10 cellular contexts compared by ENCODE assay signal in the genomic region with DNA sequence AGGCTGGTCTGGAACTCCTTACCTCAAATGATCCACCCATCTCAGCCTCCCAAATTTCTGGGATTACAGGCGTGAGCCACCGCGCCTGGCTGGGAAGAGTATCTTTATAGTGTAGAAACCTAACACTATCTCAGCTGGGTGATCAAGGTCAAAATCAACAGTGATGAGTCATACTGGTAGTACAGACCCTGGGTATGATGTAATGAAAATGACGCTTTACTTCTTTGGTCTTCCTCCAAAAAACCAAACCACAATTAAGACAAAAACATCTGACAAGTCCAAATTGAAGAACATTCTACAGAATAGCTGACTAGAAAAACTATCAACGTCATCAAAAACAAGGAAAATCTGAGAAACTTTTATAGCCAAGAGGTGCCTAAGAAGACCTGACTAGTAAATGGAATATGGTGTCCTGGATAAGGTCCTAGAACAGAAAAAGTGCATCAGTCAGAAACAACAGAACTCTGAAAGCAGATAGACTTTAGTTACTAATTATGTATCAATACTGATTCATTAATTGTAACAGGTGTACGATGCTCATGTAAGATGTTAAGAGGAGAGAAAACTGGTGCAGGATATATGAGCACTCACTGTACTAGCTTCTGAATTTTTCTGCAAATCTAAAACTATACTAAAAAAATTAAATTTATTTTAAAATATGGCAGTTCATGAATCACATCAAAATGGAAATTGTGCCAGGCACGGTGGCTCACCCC. TPM values are rescaled to one million over a fixed set of nuclear protein-coding genes. Genes with fewer than 3 reads are reported as not detected.
DNase-seq lines count a peak whose midpoint lies in the region; ATAC-seq and TF ChIP-seq lines count a peak whose summit lies in the region.
"Had no signal": no experiment of that assay in that cellular context is flagged by ENCODE, and none has a peak within 500 bp of the region (broad histone marks: within the 10 kb centered on the region; RNA-seq: fewer than 3 reads in every experiment).

No MANE protein-coding gene starts in this region.

- DNase-seq in AG10803 (ENCODE audit: low read depth) (peak; percentile 45), NCI-H460 (ENCODE audit: extremely low read depth, low read depth) (peak; percentile 14), choroid plexus epithelial cell (ENCODE audit: low read depth) (peak; percentile 94), NCI-H524 (lab: John Stamatoyannopoulos, UW) (no peak), NCI-H69 (lab: John Stamatoyannopoulos, UW) (no peak), NCI-H1436 treated with DMSO at 0.1 percent for 48 hours (lab: John Stamatoyannopoulos, UW) (no peak)
- DNase-seq: midbrain, upper lobe of left lung had no signal

- TF ChIP-seq CTCF in AG10803 (conservative IDR thresholded peaks at IDR 0.05; ENCODE audit: low read length) (no peak), choroid plexus epithelial cell (conservative IDR thresholded peaks at IDR 0.05; ENCODE audit: low read depth, low read length) (no peak)

- ATAC-seq in GM19372 (IDR thresholded peaks at IDR 0.05; ENCODE audit: low read depth, unreplicated experiment), result peak; percentile 51
- no peak for ATAC-seq in HG02623 (IDR thresholded peaks at IDR 0.05; ENCODE audit: unreplicated experiment)

- H3K4me3 ChIP-seq in AG10803 (ENCODE audit: low read length), result no peak overlapping the region
- H3K4me3 ChIP-seq in choroid plexus epithelial cell (ENCODE audit: low read depth, low read length), result no peak overlapping the region
- H3K4me3 ChIP-seq: upper lobe of left lung had no signal

RNA-seq across cellular contexts. Expression of gene PDCL3, which starts 25.4 kb away (rescaled TPM):
- 20.9 and 23.0 TPM in 2 replicates for total RNA-seq in NCI-H460 (2014; rRNA removed; shearing (Covaris generic))
- 7.4 and 14.0 TPM in 2 replicates for polyA plus RNA-seq in NCI-H460 (2014; cell fraction: nucleus; rRNA removed)

Comparison
In these comparisons a context has a peak if more than half of its experiments do, and no peak if none do; other contexts are left out.
1. DNase-seq: peak in AG10803 (single experiment), NCI-H460 (single experiment) and choroid plexus epithelial cell (single experiment); none in NCI-H524 (0 of 2), NCI-H69 (single experiment) and NCI-H1436 treated with DMSO at 0.1 percent for 48 hours (single experiment).